In genomic region chr11:65621460-65621859, GRCh38 we compare ENCODE assay signal across 19 cellular contexts. TPM values are rescaled to one million over a fixed set of nuclear protein-coding genes. Genes with fewer than 3 reads are reported as not detected.
"Had no signal": no experiment of that assay in that cellular context is flagged by ENCODE, and none has a peak within 500 bp of the region (broad histone marks: within the 10 kb centered on the region; RNA-seq: fewer than 3 reads in every experiment).

No MANE protein-coding gene starts in this region.

- H3K9me3 Mint-ChIP-seq: activated naive CD8-positive, alpha-beta T cell treated with anti-CD3 and anti-CD28 coated beads, Interleukin-2, amount 10 ng/mL, durations not matched to agents 7 days and 5 days; activated T-cell treated with anti-CD3 and anti-CD28 coated beads, Interleukin-2, amount 50 U/mL, for 24 hours; effector memory CD8-positive, alpha-beta T cell; mesothelial cell of epicardium; neural progenitor cell; stimulated activated naive CD8-positive, alpha-beta T cell treated with anti-CD3 and anti-CD28 coated beads, Interleukin-15, amount 100 ng/mL, for 72 hours; type B pancreatic cell had no signal

- H3K9me3 ChIP-seq: ovary had no signal

- H3K4me3 Mint-ChIP-seq: activated naive CD8-positive, alpha-beta T cell treated with anti-CD3 and anti-CD28 coated beads, Interleukin-2, amount 10 ng/mL, durations not matched to agents 7 days and 5 days; activated T-cell treated with anti-CD3 and anti-CD28 coated beads, Interleukin-2, amount 50 U/mL, for 24 hours; effector memory CD8-positive, alpha-beta T cell; mesothelial cell of epicardium; neural progenitor cell; stimulated activated naive CD8-positive, alpha-beta T cell treated with anti-CD3 and anti-CD28 coated beads, Interleukin-15, amount 100 ng/mL, for 72 hours; type B pancreatic cell had no signal

- H3K27ac ChIP-seq: epithelial cell of prostate, neural progenitor cell, ovary had no signal

- DNase-seq: activated CD4-positive, alpha-beta T cell treated with anti-CD3 and anti-CD28 coated beads, Interleukin-2, amount 50 U/mL, for 48 hours; activated gamma-delta T cell; activated naive CD8-positive, alpha-beta T cell treated with anti-CD3 and anti-CD28 coated beads, Interleukin-2, amount 10 ng/mL, durations not matched to agents 7 days and 5 days; activated T-cell treated with anti-CD3 and anti-CD28 coated beads, Interleukin-2, amount 50 U/mL, for 24 hours; anterior cingulate cortex; cerebellar nuclear complex; dermis blood vessel endothelial cell; effector memory CD8-positive, alpha-beta T cell; foreskin melanocyte; kidney glomerular epithelial cell; ovary; stimulated activated naive CD8-positive, alpha-beta T cell treated with anti-CD3 and anti-CD28 coated beads, Interleukin-15, amount 100 ng/mL, for 72 hours had no signal

- H3K27ac Mint-ChIP-seq: activated naive CD8-positive, alpha-beta T cell treated with anti-CD3 and anti-CD28 coated beads, Interleukin-2, amount 10 ng/mL, durations not matched to agents 7 days and 5 days; mesothelial cell of epicardium; neural progenitor cell; stimulated activated naive CD8-positive, alpha-beta T cell treated with anti-CD3 and anti-CD28 coated beads, Interleukin-15, amount 100 ng/mL, for 72 hours; type B pancreatic cell had no signal

- H3K36me3 ChIP-seq: neural progenitor cell, ovary had no signal

- ATAC-seq: effector memory CD8-positive, alpha-beta T cell; sciatic nerve; stimulated activated naive CD8-positive, alpha-beta T cell treated with anti-CD3 and anti-CD28 coated beads, Interleukin-15, amount 100 ng/mL, for 72 hours had no signal

- H3K27me3 Mint-ChIP-seq: activated naive CD8-positive, alpha-beta T cell treated with anti-CD3 and anti-CD28 coated beads, Interleukin-2, amount 10 ng/mL, durations not matched to agents 7 days and 5 days; activated T-cell treated with anti-CD3 and anti-CD28 coated beads, Interleukin-2, amount 50 U/mL, for 24 hours; effector memory CD8-positive, alpha-beta T cell; stimulated activated naive CD8-positive, alpha-beta T cell treated with anti-CD3 and anti-CD28 coated beads, Interleukin-15, amount 100 ng/mL, for 72 hours; type B pancreatic cell had no signal

- H3K4me3 ChIP-seq: neural progenitor cell, ovary had no signal

- H3K9ac ChIP-seq: neural progenitor cell had no signal

- H3K36me3 Mint-ChIP-seq: type B pancreatic cell had no signal

RNA-seq across cellular contexts. Expression of gene KCNK7, which starts 25.9 kb away (rescaled TPM):
- total RNA-seq: fibroblast of lung, temporal lobe had no signal
- polyA plus RNA-seq: fibroblast of lung had no signal
